Comparison of ENCODE assay signal across 1 cellular context in genomic region chr17:68199837-68200688, GRCh38.
TF ChIP-seq lines count a peak whose summit lies in the region.

No MANE protein-coding gene starts in this region.

TF ChIP-seq in K562, 482 proteins besides CTCF, POLR2A, EP300 and RAD21 (continued from another document):
- TF ChIP-seq FOS (IDR thresholded peaks at IDR 0.05; ENCODE audit: extremely low read depth, insufficient read length) (no peak), HCFC1 (IDR thresholded peaks at IDR 0.05; ENCODE audit: low read depth, low read length) (no peak), IFI16 (CRISPR knock-in tag; IDR thresholded peaks at IDR 0.05) (no peak), EHMT2 (IDR thresholded peaks at IDR 0.05) (no peak), CREB3 (tag; conservative IDR thresholded peaks at IDR 0.05; ENCODE audit: low read depth) (no peak)
- TF ChIP-seq, protein P1, sequence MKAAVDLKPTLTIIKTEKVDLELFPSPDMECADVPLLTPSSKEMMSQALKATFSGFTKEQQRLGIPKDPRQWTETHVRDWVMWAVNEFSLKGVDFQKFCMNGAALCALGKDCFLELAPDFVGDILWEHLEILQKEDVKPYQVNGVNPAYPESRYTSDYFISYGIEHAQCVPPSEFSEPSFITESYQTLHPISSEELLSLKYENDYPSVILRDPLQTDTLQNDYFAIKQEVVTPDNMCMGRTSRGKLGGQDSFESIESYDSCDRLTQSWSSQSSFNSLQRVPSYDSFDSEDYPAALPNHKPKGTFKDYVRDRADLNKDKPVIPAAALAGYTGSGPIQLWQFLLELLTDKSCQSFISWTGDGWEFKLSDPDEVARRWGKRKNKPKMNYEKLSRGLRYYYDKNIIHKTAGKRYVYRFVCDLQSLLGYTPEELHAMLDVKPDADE (conservative IDR thresholded peaks at IDR 0.05; ENCODE audit: control insufficient read depth, low read depth, low read length): no peak
